1 cellular context compared by ENCODE assay signal in the genomic region with DNA sequence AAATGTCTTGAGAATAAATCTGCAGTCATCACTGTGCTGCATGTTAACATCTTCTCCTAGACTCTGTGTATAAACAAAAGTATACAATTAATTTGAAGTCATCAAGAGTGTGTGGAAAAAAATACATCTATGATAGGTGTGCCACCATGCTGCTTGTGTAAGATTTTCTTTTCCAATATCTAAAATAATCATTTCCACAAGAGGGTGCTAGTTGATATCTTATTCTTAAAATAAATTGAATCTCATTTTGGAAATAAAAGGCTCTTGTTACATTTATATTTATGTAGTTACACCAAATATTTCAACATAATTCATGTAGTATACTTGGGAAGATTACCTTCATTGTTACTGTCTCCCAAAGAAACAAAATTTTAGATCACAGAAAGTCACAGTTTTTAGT.
A peak's percentile ranks its signal among the peaks of the same experiment; 100 is the strongest.
TF ChIP-seq lines count a peak whose summit lies in the region.

No MANE protein-coding gene starts in this region.

TF ChIP-seq in IMR-90, 13 proteins besides CTCF, POLR2A, EP300 and RAD21 (continued from another document):
- TF ChIP-seq MAZ (IDR thresholded peaks at IDR 0.05; ENCODE audit: borderline replicate concordance, low read depth, low read length) (no peak), FOS (IDR thresholded peaks at IDR 0.05; ENCODE audit: low read depth, low read length) (no peak), SMC3 (IDR thresholded peaks at IDR 0.05; ENCODE audit: low read depth, low read length) (peak; percentile 43), RCOR1 (IDR thresholded peaks at IDR 0.05; ENCODE audit: insufficient replicate concordance, low read length) (no peak), MXI1 (IDR thresholded peaks at IDR 0.05; ENCODE audit: borderline replicate concordance, low read depth, low read length) (no peak)
